ENCODE assay signal across 8 cellular contexts in genomic region chr3:69324362-69325025, GRCh38.
DNase-seq lines count a peak whose midpoint lies in the region; ATAC-seq, FAIRE-seq and TF ChIP-seq lines count a peak whose summit lies in the region.

No MANE protein-coding gene starts in this region.

- no peak overlapping the region for H3K27ac ChIP-seq in SK-N-SH (ENCODE audit: low read depth in 2 of 2, low read length in 1 of 2)
- peak overlapping the region in 1 of 2 donors; percentile 12 for H3K27ac ChIP-seq in small intestine (ENCODE audit: low read depth in 1 of 2, low read length in 1 of 2)

- no peak overlapping the region for H3K9ac ChIP-seq in SK-N-SH

- peak; percentile 83 to 85 for DNase-seq in AML-193 (lab: John Stamatoyannopoulos, UW)
- peak; percentile 34 for DNase-seq in SK-N-SH
- peak; percentile 28 to 29 (median 28) for DNase-seq in immature natural killer cell
- no peak for DNase-seq in small intestine
- DNase-seq in NCI-H2029 (lab: John Stamatoyannopoulos, UW) = no peak

- H3K4me3 ChIP-seq in SK-N-SH (ENCODE audit: low read depth in 2 of 2, low read length in 1 of 2) (no peak overlapping the region), small intestine (ENCODE audit: low read depth in 1 of 2, low read length in 2 of 2) (no peak overlapping the region)

- H3K27me3 Mint-ChIP-seq in immature natural killer cell (ENCODE audit: low read depth in 3 of 3) = peaks cover 0 to 3% (median 0%) of the 10 kb centered on the region in 3 donors

- CTCF ChIA-PET in SK-N-SH (lab: Yijun Ruan, JAX) = interaction anchor here (0.6 to 2.0 kb wide), 8 partner anchors 18 to 348 kb away, joined by 3 to 8 read pairs (median 4); no protein-coding TSS in a partner anchor

- no peak overlapping the region for H2AFZ ChIP-seq in SK-N-SH (ENCODE audit: low read depth)

- H3K36me3 ChIP-seq in SK-N-SH (replicated peaks in 1 of 2; ENCODE audit: control insufficient read depth in 1 of 2, insufficient read depth in 2 of 2, low read length in 1 of 2) (no peaks in the 10 kb centered on the region), small intestine (ENCODE audit: control insufficient read depth in 2 of 2, insufficient read depth in 2 of 2, low read length in 2 of 2) (no peaks in the 10 kb centered on the region)

- 83% methylated on average over 7 of the region's 7 CpGs for WGBS in SK-N-SH (ENCODE audit: low lambda C conversion rate)
- 69 to 81% (median 77%) methylated on average over 7 of the region's 7 CpGs for WGBS in small intestine, 3 donors

- no peak for FAIRE-seq in small intestine (lab: Jason Lieb, UNC)

- no peaks in the 10 kb centered on the region for H3K36me3 Mint-ChIP-seq in immature natural killer cell

- H3K4me1 ChIP-seq in SK-N-SH (ENCODE audit: control insufficient read depth in 1 of 2, insufficient read depth in 2 of 2, low read depth in 1 of 2, low read length in 1 of 2) = peaks cover 0 to 17% of the 10 kb centered on the region in 2 experiments; a peak in 2 of 4 replicates
- H3K4me1 ChIP-seq in small intestine (ENCODE audit: control insufficient read depth in 2 of 2, insufficient read depth in 1 of 2, low read depth in 1 of 2, low read length in 1 of 2) = no peaks in the 10 kb centered on the region

- TF ChIP-seq CTCF in SK-N-SH (IDR thresholded peaks at IDR 0.05) = peak; percentile 64

- H3K4me3 Mint-ChIP-seq in immature natural killer cell = peak overlapping the region in 2 of 5 donors; percentile 36 to 40

- ATAC-seq in GM18861 (IDR thresholded peaks at IDR 0.05; ENCODE audit: unreplicated experiment) = peak; percentile 55
- ATAC-seq in HG03097 (IDR thresholded peaks at IDR 0.05; ENCODE audit: low FRiP score, unreplicated experiment) = peak; percentile 58
- no peak for ATAC-seq in HG03280 (IDR thresholded peaks at IDR 0.05; ENCODE audit: unreplicated experiment)

- no peaks in the 10 kb centered on the region for H4K20me1 ChIP-seq in SK-N-SH (ENCODE audit: insufficient read depth)

- H3K4me2 ChIP-seq in SK-N-SH = no peak overlapping the region

- H3K9me3 ChIP-seq in SK-N-SH (no peaks in the 10 kb centered on the region), small intestine (ENCODE audit: control insufficient read depth, low read depth) (no peaks in the 10 kb centered on the region)

- H3K27ac Mint-ChIP-seq in immature natural killer cell = peak overlapping the region in 3 of 6 donors; percentile 32 to 62 (median 51)

- peak; percentile 72 for TF ChIP-seq RAD21 in SK-N-SH (IDR thresholded peaks at IDR 0.05; ENCODE audit: low read length)

- H3K79me2 ChIP-seq in SK-N-SH (ENCODE audit: insufficient read depth) = no peaks in the 10 kb centered on the region

- POLR2A ChIA-PET in SK-N-SH (lab: Yijun Ruan, JAX) = no interaction called here

- H3K27me3 ChIP-seq in SK-N-SH (ENCODE audit: insufficient read depth) (no peaks in the 10 kb centered on the region), small intestine (ENCODE audit: control insufficient read depth in 2 of 2, insufficient read depth in 2 of 2, low read length in 2 of 2) (no peaks in the 10 kb centered on the region)

- H3K4me1 Mint-ChIP-seq in immature natural killer cell = peaks cover 35 to 59% of the 10 kb centered on the region in 2 donors

- no peak for TF ChIP-seq EP300 in SK-N-SH (IDR thresholded peaks at IDR 0.05; ENCODE audit: borderline replicate concordance in 1 of 2, low read depth in 1 of 2, low read length in 1 of 2)

- H3K9me2 ChIP-seq in SK-N-SH = no peaks in the 10 kb centered on the region

- peaks cover under 1% of the 10 kb centered on the region for H3F3A ChIP-seq in SK-N-SH (replicated peaks; ENCODE audit: insufficient read depth)

- no peaks in the 10 kb centered on the region for H3K9me3 Mint-ChIP-seq in immature natural killer cell

TF ChIP-seq in SK-N-SH, 30 proteins besides CTCF, POLR2A, EP300 and RAD21:
- TF ChIP-seq, protein P1, sequence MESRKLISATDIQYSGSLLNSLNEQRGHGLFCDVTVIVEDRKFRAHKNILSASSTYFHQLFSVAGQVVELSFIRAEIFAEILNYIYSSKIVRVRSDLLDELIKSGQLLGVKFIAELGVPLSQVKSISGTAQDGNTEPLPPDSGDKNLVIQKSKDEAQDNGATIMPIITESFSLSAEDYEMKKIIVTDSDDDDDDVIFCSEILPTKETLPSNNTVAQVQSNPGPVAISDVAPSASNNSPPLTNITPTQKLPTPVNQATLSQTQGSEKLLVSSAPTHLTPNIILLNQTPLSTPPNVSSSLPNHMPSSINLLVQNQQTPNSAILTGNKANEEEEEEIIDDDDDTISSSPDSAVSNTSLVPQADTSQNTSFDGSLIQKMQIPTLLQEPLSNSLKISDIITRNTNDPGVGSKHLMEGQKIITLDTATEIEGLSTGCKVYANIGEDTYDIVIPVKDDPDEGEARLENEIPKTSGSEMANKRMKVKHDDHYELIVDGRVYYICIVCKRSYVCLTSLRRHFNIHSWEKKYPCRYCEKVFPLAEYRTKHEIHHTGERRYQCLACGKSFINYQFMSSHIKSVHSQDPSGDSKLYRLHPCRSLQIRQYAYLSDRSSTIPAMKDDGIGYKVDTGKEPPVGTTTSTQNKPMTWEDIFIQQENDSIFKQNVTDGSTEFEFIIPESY (IDR thresholded peaks at IDR 0.05; ENCODE audit: borderline replicate concordance, low read depth) = no peak
- peak; percentile 61 for TF ChIP-seq SMC3 (IDR thresholded peaks at IDR 0.05; ENCODE audit: low read depth, low read length)

Comparison
In these comparisons a context has a peak if more than half of its experiments do, and no peak if none do; other contexts are left out.
1. DNase-seq: peak in AML-193 (2 of 2), SK-N-SH (single experiment) and immature natural killer cell (3 of 3); none in small intestine (single experiment) and NCI-H2029 (single experiment).